Comparison of ENCODE assay signal across 8 cellular contexts in the genomic region with DNA sequence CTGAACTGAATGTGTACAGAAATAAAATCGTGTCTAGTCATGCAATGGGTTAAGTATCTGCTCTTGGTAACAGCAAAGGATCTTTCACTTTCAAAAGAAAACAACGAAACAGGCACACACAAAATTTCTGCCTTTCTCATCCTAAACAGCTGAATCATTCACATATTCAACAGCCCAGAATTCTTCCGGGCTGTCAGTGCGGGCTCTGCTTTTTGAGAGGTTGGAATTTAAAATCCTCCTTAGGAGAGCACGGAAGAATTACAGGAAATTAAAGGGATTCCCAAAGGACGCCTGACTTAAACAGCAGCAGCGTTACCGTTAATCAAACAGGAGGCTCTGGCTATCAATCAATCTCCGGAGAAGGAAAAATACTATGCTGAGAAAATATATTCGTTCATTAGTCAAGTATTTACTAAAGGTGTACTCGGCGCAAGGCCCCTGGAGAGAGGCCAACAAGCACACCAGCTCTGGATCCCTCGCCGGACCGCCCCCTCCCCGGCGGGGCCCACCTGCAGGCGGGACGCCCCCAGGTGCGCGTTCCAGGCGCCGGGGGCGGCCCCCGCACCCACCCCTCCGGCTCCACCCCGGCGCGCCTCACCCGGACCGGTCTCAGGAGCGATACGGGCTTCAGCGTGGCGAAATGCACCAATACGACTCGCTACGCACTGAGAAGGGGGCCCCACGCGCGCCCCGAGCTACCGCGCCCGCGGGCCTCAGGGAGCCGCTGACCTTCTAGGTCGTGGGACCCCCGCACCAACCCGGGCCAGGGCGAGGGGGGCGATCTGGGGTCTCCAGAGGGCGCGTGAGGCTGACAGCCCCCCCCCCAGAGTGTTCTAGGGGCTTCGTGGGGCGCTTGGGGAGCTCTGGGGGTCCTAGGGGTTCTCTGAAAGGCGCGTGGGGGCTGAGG. TPM values are rescaled to one million over a fixed set of nuclear protein-coding genes. Genes with fewer than 3 reads are reported as not detected.
DNase-seq lines count a peak whose midpoint lies in the region; ATAC-seq, FAIRE-seq and TF ChIP-seq lines count a peak whose summit lies in the region.

No MANE protein-coding gene starts in this region.

- FAIRE-seq in urothelium cell line (lab: Jason Lieb, UNC) = no peak

- intact Hi-C loops in activated naive CD4-positive, alpha-beta T cell treated with anti-CD3 and anti-CD28 coated beads for 36 hours (cut with micrococcal nuclease) = no loop called here

- peak overlapping the region; percentile 89 for H3K4me3 ChIP-seq in GM08714 (ENCODE audit: low read length)
- H3K4me3 ChIP-seq in osteoblast (ENCODE audit: insufficient read depth, low read length) = peak overlapping the region; percentile 91

- TF ChIP-seq CTCF in RWPE1 (conservative IDR thresholded peaks at IDR 0.05; ENCODE audit: low read depth) (no peak), osteoblast (IDR thresholded peaks at IDR 0.05; ENCODE audit: extremely low read depth, low read depth, low read length) (no peak)

- H3K36me3 ChIP-seq in osteoblast (ENCODE audit: insufficient read depth, low read length) = no peaks in the 10 kb centered on the region

- H3K27ac ChIP-seq in RWPE1 = peak overlapping the region; percentile 89
- H3K27ac ChIP-seq in osteoblast (ENCODE audit: low read depth, low read length) = peak overlapping the region; percentile 70

- POLR2A ChIA-PET in RWPE1 (lab: Yijun Ruan, JAX; ENCODE audit: low non-redundant PET) = interaction anchor here (1.0 kb wide), 1 partner anchor 70 kb away, joined by 5 read pairs; no protein-coding TSS in a partner anchor

- H2AFZ ChIP-seq in osteoblast (ENCODE audit: low read length) = peak overlapping the region; percentile 24

- H3K27ac Mint-ChIP-seq in activated naive CD4-positive, alpha-beta T cell treated with anti-CD3 and anti-CD28 coated beads for 36 hours = peak overlapping the region; percentile 75

- DNase-seq in RWPE1 (ENCODE audit: low spot score) (peak; percentile 55), germinal center (ENCODE audit: low spot score) (peak; percentile 50), osteoblast (ENCODE audit: insufficient read length, low spot score, missing footprints) (peak; percentile 93), urothelium cell line (ENCODE audit: low spot score) (peak; percentile 48)
- peak; percentile 61 for DNase-seq in activated naive CD4-positive, alpha-beta T cell treated with anti-CD3 and anti-CD28 coated beads for 36 hours

- H3K27me3 Mint-ChIP-seq in activated naive CD4-positive, alpha-beta T cell treated with anti-CD3 and anti-CD28 coated beads for 36 hours (ENCODE audit: low read depth) = peaks cover 2% of the 10 kb centered on the region

- H4K20me1 ChIP-seq in osteoblast (ENCODE audit: insufficient read depth, low read length) = no peaks in the 10 kb centered on the region

- peak overlapping the region; percentile 81 for H3K4me3 Mint-ChIP-seq in activated naive CD4-positive, alpha-beta T cell treated with anti-CD3 and anti-CD28 coated beads for 36 hours

- peaks cover 13% of the 10 kb centered on the region for H3K4me1 ChIP-seq in osteoblast (ENCODE audit: insufficient read depth, low read length)

- peak overlapping the region; percentile 86 for H3K4me2 ChIP-seq in osteoblast (ENCODE audit: insufficient read depth, low read length)

- peaks cover 30% of the 10 kb centered on the region for H3K4me1 Mint-ChIP-seq in activated naive CD4-positive, alpha-beta T cell treated with anti-CD3 and anti-CD28 coated beads for 36 hours (ENCODE audit: low read depth)

- H3K9me3 ChIP-seq in osteoblast (ENCODE audit: low read depth, low read length) = no peaks in the 10 kb centered on the region

- ATAC-seq in HG02870 (IDR thresholded peaks at IDR 0.05; ENCODE audit: unreplicated experiment) (peak; percentile 32), HG02588 (IDR thresholded peaks at IDR 0.05; ENCODE audit: unreplicated experiment) (no peak)

- peaks cover 46% of the 10 kb centered on the region for H3K79me2 ChIP-seq in osteoblast (ENCODE audit: insufficient read depth, low read length)

- H3K27me3 ChIP-seq in osteoblast (ENCODE audit: insufficient read depth, low read length) = no peaks in the 10 kb centered on the region

- CTCF ChIA-PET in RWPE1 (lab: Yijun Ruan, JAX) = interaction anchor here (0.5 to 1.0 kb wide), 3 partner anchors 13 to 138 kb away, joined by 3 to 4 read pairs (median 3); no protein-coding TSS in a partner anchor
- CTCF ChIA-PET in activated naive CD4-positive, alpha-beta T cell treated with anti-CD3 and anti-CD28 coated beads for 36 hours (lab: Charles Lee) = interaction anchor here (0.8 to 3.1 kb wide), 3 partner anchors 17 to 70 kb away, joined by 3 to 17 read pairs (median 3); a partner anchor contains a TSS

- peaks cover 3% of the 10 kb centered on the region for H3K36me3 Mint-ChIP-seq in activated naive CD4-positive, alpha-beta T cell treated with anti-CD3 and anti-CD28 coated beads for 36 hours (ENCODE audit: low read depth)

- H3K9me3 Mint-ChIP-seq in activated naive CD4-positive, alpha-beta T cell treated with anti-CD3 and anti-CD28 coated beads for 36 hours = no peaks in the 10 kb centered on the region

RNA-seq across cellular contexts. Expression of a gene that starts 1.0 kb away (rescaled TPM):
- 1 to 10 TPM; 5.4 to 7.6 TPM for total RNA-seq in activated naive CD4-positive, alpha-beta T cell treated with anti-CD3 and anti-CD28 coated beads for 36 hours
- 9.4 and 14.1 TPM in 2 replicates for total RNA-seq in osteoblast

RNA-seq across cellular contexts. Expression of a gene that starts 19.2 kb away (rescaled TPM):
- not detected for total RNA-seq in activated naive CD4-positive, alpha-beta T cell treated with anti-CD3 and anti-CD28 coated beads for 36 hours
- 0.59 TPM in 1 of 2 replicates, not detected in the other for total RNA-seq in osteoblast

RNA-seq across cellular contexts. Expression of a gene that starts 32.4 kb away (rescaled TPM):
- not detected for total RNA-seq in activated naive CD4-positive, alpha-beta T cell treated with anti-CD3 and anti-CD28 coated beads for 36 hours
- not detected in 2 replicates for total RNA-seq in osteoblast

RNA-seq across cellular contexts. Expression of a gene that starts 58.3 kb away (rescaled TPM):
- 1 to 10 TPM; 2.9 to 3.3 TPM for total RNA-seq in activated naive CD4-positive, alpha-beta T cell treated with anti-CD3 and anti-CD28 coated beads for 36 hours
- 13.0 and 14.5 TPM in 2 replicates for total RNA-seq in osteoblast
